15 cellular contexts compared by ENCODE assay signal in the genomic region with DNA sequence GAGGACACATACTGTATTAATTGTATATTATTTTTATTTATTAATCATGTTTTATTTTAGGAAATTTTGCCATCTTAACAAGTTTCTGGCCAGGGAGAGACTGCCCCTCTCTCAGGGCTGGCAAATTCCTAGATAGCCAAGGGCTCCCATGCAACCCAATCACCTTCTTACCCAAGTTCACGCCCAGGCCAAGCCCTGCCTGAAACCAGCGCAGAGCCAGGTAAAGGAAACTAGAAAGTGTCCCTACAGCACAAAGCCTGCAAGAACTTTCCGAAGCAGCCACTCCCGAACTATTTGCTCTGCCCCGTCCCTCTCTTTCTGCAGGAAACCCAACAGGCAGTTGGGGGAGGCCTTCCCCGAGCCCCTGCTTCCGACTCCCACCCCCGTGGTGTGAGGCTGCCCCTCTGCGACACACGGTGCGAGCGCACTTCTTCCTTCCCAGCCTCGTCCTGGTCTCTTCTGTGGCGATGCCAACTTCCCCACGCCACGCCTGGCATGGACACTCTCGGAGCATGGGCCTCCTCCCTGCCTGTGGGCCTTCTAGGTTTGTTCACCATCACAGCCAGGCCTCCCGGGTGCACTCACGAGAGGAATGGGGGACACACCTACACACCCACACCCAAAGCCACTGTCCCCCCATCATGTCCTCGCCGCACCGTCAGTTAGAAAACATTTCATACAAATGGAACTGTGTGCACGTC.
DNase-seq lines count a peak whose midpoint lies in the region; ATAC-seq and TF ChIP-seq lines count a peak whose summit lies in the region.
"Had no signal": no experiment of that assay in that cellular context is flagged by ENCODE, and none has a peak within 500 bp of the region (broad histone marks: within the 10 kb centered on the region; RNA-seq: fewer than 3 reads in every experiment).

No MANE protein-coding gene starts in this region.

- H3K36me3 ChIP-seq in smooth muscle cell (ENCODE audit: low read depth) = no peaks in the 10 kb centered on the region

- H3K4me1 Mint-ChIP-seq in activated T-cell treated with anti-CD3 and anti-CD28 coated beads, Interleukin-2, amount 50 U/mL, for 72 hours (ENCODE audit: low read depth) = peaks cover 96% of the 10 kb centered on the region
- peaks cover 93% of the 10 kb centered on the region for H3K4me1 Mint-ChIP-seq in activated B cell treated with CpG ODN at 0.5 μM for 24 hours
- H3K4me1 Mint-ChIP-seq in glutamatergic neuron (ENCODE audit: low read depth, unreplicated experiment) = peaks cover 85% of the 10 kb centered on the region

- H3K4me3 ChIP-seq in smooth muscle cell (no peak overlapping the region), lower leg skin (ENCODE audit: low read depth, poor library complexity, severe bottlenecking) (no peak overlapping the region)
- H3K4me3 ChIP-seq: lung, tibial artery had no signal

- POLR2A ChIA-PET in activated B cell treated with CpG ODN at 0.5 μM for 24 hours (lab: Charles Lee) = interaction anchor here (0.5 kb wide), 1 partner anchor 115 kb away, joined by 3 read pairs; no protein-coding TSS in a partner anchor

- peak overlapping the region; percentile 92 for H3K27ac ChIP-seq in smooth muscle cell (ENCODE audit: low read depth)

- peaks cover 30% of the 10 kb centered on the region for H3K4me1 ChIP-seq in smooth muscle cell (ENCODE audit: low read depth)

- 97% methylated on average over 21 of the region's 23 CpGs for WGBS in smooth muscle cell (ENCODE audit: low lambda C conversion rate)
- 72 to 79% methylated on average over 23 of the region's 23 CpGs for WGBS in lower leg skin, 2 donors

- peaks cover 29% of the 10 kb centered on the region for H3F3A ChIP-seq in smooth muscle cell (ENCODE audit: low read depth)

- ATAC-seq in activated T-cell treated with anti-CD3 and anti-CD28 coated beads, Interleukin-2, amount 50 U/mL, for 72 hours (replicated peaks in 1 of 2) = no peak
- ATAC-seq in activated B cell treated with CpG ODN at 0.5 μM for 24 hours (ENCODE audit: low read depth) (no peak), HG02610 (IDR thresholded peaks at IDR 0.05; ENCODE audit: unreplicated experiment) (no peak)

- peaks cover 100% of the 10 kb centered on the region for H4K20me1 ChIP-seq in smooth muscle cell (ENCODE audit: low read depth)

- peaks cover 2 to 20% of the 10 kb centered on the region in 2 donors for H3K36me3 Mint-ChIP-seq in activated T-cell treated with anti-CD3 and anti-CD28 coated beads, Interleukin-2, amount 50 U/mL, for 72 hours (ENCODE audit: insufficient read depth in 2 of 2)
- peaks cover 47% of the 10 kb centered on the region for H3K36me3 Mint-ChIP-seq in activated B cell treated with CpG ODN at 0.5 μM for 24 hours (ENCODE audit: low read depth)
- H3K36me3 Mint-ChIP-seq in glutamatergic neuron (ENCODE audit: unreplicated experiment) = peaks cover 12% of the 10 kb centered on the region

- peak overlapping the region; percentile 72 for H3K27ac Mint-ChIP-seq in activated T-cell treated with anti-CD3 and anti-CD28 coated beads, Interleukin-2, amount 50 U/mL, for 72 hours
- H3K27ac Mint-ChIP-seq in activated B cell treated with CpG ODN at 0.5 μM for 24 hours (peak overlapping the region; percentile 56), glutamatergic neuron (ENCODE audit: unreplicated experiment) (peak overlapping the region; percentile 78)

- H2AFZ ChIP-seq in smooth muscle cell (ENCODE audit: low read depth) = no peak overlapping the region

- DNase-seq in activated T-cell treated with anti-CD3 and anti-CD28 coated beads, Interleukin-2, amount 50 U/mL, for 72 hours = no peak
- no peak for DNase-seq in activated T-cell treated with anti-CD3 and anti-CD28 coated beads, Interleukin-2, amount 50 U/mL, for 1 hour
- DNase-seq in activated B cell treated with CpG ODN at 0.5 μM for 24 hours = no peak
- no peak for DNase-seq in glutamatergic neuron
- no peak for DNase-seq in smooth muscle cell (lab: John Stamatoyannopoulos, UW; ENCODE audit: unreplicated experiment)
- DNase-seq in NCI-H187 treated with DMSO at 0.1 percent for 48 hours (lab: John Stamatoyannopoulos, UW) = no peak
- DNase-seq in lower leg skin (ENCODE audit: low spot score in 2 of 2) = no peak
- DNase-seq: AML-193, foreskin melanocyte, KG1, NCI-H187, T-helper 9 cell, tibial artery had no signal

- H3K27me3 Mint-ChIP-seq in activated T-cell treated with anti-CD3 and anti-CD28 coated beads, Interleukin-2, amount 50 U/mL, for 72 hours (ENCODE audit: low read depth) = no peaks in the 10 kb centered on the region
- no peaks in the 10 kb centered on the region for H3K27me3 Mint-ChIP-seq in activated B cell treated with CpG ODN at 0.5 μM for 24 hours
- H3K27me3 Mint-ChIP-seq in glutamatergic neuron (ENCODE audit: unreplicated experiment) = peaks cover 46% of the 10 kb centered on the region

- H3K9me3 ChIP-seq in smooth muscle cell (replicated peaks; ENCODE audit: low read depth) = no peaks in the 10 kb centered on the region
- H3K9me3 ChIP-seq: tibial artery had no signal

- no peak for TF ChIP-seq CTCF in activated B cell treated with CpG ODN at 0.5 μM for 24 hours (IDR thresholded peaks at IDR 0.05)
- no peak for TF ChIP-seq CTCF in glutamatergic neuron (IDR thresholded peaks at IDR 0.05; ENCODE audit: partially characterized antibody, unreplicated experiment)
- TF ChIP-seq CTCF in smooth muscle cell (IDR thresholded peaks at IDR 0.05; ENCODE audit: borderline replicate concordance, insufficient read depth, poor library complexity, severe bottlenecking) = no peak
- TF ChIP-seq CTCF in lower leg skin (IDR thresholded peaks at IDR 0.05) = no peak

- peaks cover 90% of the 10 kb centered on the region for H3K79me2 ChIP-seq in smooth muscle cell (ENCODE audit: low read depth)

- H3K4me2 ChIP-seq in smooth muscle cell = no peak overlapping the region

- intact Hi-C loops in activated B cell treated with CpG ODN at 0.5 μM for 24 hours (cut with micrococcal nuclease) (loop anchor here (5.0 kb wide), 1 partner anchor 239 kb away; no protein-coding TSS in a partner anchor), lower leg skin (cut with DNase I; ENCODE audit: low total_unique reads) (no loop called here)

- H3K9me3 Mint-ChIP-seq in activated T-cell treated with anti-CD3 and anti-CD28 coated beads, Interleukin-2, amount 50 U/mL, for 72 hours = no peaks in the 10 kb centered on the region
- H3K9me3 Mint-ChIP-seq in activated B cell treated with CpG ODN at 0.5 μM for 24 hours (no peaks in the 10 kb centered on the region), glutamatergic neuron (ENCODE audit: unreplicated experiment) (peaks cover 73% of the 10 kb centered on the region)

- peak overlapping the region in 1 of 2 donors; percentile 24 for H3K4me3 Mint-ChIP-seq in activated T-cell treated with anti-CD3 and anti-CD28 coated beads, Interleukin-2, amount 50 U/mL, for 72 hours
- no peak overlapping the region for H3K4me3 Mint-ChIP-seq in activated B cell treated with CpG ODN at 0.5 μM for 24 hours
- H3K4me3 Mint-ChIP-seq in glutamatergic neuron (ENCODE audit: unreplicated experiment) = peak overlapping the region; percentile 45

- TF ChIP-seq POLR2A in lower leg skin (IDR thresholded peaks at IDR 0.05) = no peak

- H3K9ac ChIP-seq in smooth muscle cell (ENCODE audit: low read depth) = no peak overlapping the region

- CTCF ChIA-PET in activated B cell treated with CpG ODN at 0.5 μM for 24 hours (lab: Charles Lee) = no interaction called here

- no peaks in the 10 kb centered on the region for H3K27me3 ChIP-seq in smooth muscle cell (ENCODE audit: low read depth)
- H3K27me3 ChIP-seq: tibial artery had no signal
